Comparison of ENCODE assay signal across 1 cellular context in the genomic region with DNA sequence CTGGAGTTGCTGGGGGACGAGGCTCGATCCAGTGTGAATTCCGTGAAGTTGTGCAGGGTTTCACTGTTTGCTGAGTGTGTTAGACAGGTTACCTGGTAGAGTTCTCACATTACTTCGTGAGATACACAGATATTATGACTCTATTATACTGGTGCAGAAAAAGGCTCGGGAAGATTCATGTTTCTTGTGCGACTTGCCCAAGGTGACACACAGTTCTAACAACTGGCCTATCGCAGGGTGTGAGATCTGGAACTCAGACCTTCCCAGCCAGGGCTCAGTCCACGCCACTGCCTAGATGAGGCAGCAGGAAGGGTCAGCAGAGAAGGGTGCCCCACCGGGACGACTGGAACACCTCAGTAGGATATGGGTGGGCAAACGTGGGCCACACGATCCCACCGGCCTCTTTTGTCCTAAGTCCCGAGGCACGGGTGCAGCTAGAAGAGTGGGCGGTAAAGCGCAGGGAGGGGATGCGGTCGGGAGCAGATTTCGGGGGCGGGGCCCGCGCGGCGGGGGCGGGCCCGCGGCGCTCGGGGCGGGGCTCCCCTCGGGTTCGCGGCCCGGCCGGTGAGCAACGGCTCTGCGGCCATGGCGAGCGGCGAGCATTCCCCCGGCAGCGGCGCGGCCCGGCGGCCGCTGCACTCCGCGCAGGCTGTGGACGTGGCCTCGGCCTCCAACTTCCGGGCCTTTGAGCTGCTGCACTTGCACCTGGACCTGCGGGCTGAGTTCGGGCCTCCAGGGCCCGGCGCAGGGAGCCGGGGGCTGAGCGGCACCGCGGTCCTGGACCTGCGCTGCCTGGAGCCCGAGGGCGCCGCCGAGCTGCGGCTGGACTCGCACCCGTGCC.
TF ChIP-seq lines count a peak whose summit lies in the region.

A gene with protein sequence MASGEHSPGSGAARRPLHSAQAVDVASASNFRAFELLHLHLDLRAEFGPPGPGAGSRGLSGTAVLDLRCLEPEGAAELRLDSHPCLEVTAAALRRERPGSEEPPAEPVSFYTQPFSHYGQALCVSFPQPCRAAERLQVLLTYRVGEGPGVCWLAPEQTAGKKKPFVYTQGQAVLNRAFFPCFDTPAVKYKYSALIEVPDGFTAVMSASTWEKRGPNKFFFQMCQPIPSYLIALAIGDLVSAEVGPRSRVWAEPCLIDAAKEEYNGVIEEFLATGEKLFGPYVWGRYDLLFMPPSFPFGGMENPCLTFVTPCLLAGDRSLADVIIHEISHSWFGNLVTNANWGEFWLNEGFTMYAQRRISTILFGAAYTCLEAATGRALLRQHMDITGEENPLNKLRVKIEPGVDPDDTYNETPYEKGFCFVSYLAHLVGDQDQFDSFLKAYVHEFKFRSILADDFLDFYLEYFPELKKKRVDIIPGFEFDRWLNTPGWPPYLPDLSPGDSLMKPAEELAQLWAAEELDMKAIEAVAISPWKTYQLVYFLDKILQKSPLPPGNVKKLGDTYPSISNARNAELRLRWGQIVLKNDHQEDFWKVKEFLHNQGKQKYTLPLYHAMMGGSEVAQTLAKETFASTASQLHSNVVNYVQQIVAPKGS (plus strand): TSS at position 567 of the 841 bp plus-strand sequence. CDS start 19 bp downstream, at position 586.

TF ChIP-seq in K562, 482 proteins besides CTCF, POLR2A, EP300 and RAD21 (continued from another document and continues in another):
- TF ChIP-seq, protein P1, sequence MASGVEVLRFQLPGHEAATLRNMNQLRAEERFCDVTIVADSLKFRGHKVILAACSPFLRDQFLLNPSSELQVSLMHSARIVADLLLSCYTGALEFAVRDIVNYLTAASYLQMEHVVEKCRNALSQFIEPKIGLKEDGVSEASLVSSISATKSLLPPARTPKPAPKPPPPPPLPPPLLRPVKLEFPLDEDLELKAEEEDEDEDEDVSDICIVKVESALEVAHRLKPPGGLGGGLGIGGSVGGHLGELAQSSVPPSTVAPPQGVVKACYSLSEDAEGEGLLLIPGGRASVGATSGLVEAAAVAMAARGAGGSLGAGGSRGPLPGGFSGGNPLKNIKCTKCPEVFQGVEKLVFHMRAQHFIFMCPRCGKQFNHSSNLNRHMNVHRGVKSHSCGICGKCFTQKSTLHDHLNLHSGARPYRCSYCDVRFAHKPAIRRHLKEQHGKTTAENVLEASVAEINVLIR (CRISPR knock-in tag; IDR thresholded peaks at IDR 0.05), result no peak
- TF ChIP-seq, protein P2, sequence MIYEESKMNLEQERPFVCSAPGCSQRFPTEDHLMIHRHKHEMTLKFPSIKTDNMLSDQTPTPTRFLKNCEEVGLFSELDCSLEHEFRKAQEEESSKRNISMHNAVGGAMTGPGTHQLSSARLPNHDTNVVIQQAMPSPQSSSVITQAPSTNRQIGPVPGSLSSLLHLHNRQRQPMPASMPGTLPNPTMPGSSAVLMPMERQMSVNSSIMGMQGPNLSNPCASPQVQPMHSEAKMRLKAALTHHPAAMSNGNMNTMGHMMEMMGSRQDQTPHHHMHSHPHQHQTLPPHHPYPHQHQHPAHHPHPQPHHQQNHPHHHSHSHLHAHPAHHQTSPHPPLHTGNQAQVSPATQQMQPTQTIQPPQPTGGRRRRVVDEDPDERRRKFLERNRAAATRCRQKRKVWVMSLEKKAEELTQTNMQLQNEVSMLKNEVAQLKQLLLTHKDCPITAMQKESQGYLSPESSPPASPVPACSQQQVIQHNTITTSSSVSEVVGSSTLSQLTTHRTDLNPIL (CRISPR knock-in tag; IDR thresholded peaks at IDR 0.05), result no peak
- no peak for TF ChIP-seq CBFA2T2 (conservative IDR thresholded peaks at IDR 0.05)
- TF ChIP-seq GTF2E2 (tag; IDR thresholded peaks at IDR 0.05), result peak; percentile 80
- TF ChIP-seq, protein P3, sequence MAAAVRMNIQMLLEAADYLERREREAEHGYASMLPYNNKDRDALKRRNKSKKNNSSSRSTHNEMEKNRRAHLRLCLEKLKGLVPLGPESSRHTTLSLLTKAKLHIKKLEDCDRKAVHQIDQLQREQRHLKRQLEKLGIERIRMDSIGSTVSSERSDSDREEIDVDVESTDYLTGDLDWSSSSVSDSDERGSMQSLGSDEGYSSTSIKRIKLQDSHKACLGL (CRISPR knock-in tag; IDR thresholded peaks at IDR 0.05; ENCODE audit: borderline replicate concordance, poor library complexity, severe bottlenecking), result no peak
- no peak for TF ChIP-seq SPI1 (IDR thresholded peaks at IDR 0.05; ENCODE audit: borderline replicate concordance, low read depth, low read length)
- TF ChIP-seq, protein P4, sequence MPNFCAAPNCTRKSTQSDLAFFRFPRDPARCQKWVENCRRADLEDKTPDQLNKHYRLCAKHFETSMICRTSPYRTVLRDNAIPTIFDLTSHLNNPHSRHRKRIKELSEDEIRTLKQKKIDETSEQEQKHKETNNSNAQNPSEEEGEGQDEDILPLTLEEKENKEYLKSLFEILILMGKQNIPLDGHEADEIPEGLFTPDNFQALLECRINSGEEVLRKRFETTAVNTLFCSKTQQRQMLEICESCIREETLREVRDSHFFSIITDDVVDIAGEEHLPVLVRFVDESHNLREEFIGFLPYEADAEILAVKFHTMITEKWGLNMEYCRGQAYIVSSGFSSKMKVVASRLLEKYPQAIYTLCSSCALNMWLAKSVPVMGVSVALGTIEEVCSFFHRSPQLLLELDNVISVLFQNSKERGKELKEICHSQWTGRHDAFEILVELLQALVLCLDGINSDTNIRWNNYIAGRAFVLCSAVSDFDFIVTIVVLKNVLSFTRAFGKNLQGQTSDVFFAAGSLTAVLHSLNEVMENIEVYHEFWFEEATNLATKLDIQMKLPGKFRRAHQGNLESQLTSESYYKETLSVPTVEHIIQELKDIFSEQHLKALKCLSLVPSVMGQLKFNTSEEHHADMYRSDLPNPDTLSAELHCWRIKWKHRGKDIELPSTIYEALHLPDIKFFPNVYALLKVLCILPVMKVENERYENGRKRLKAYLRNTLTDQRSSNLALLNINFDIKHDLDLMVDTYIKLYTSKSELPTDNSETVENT (CRISPR knock-in tag; IDR thresholded peaks at IDR 0.05), result peak; percentile 67; the same call in 1 of the 2 replicates
- TF ChIP-seq ZNF140 (CRISPR knock-in tag; IDR thresholded peaks at IDR 0.05), result no peak
- peak; percentile 69 for TF ChIP-seq TAF1 (IDR thresholded peaks at IDR 0.05; ENCODE audit: control insufficient read depth, extremely low read depth, insufficient read depth, low read length, severe bottlenecking)
- no peak for TF ChIP-seq SAFB2 (IDR thresholded peaks at IDR 0.05; ENCODE audit: borderline replicate concordance, low read depth, low read length, severe bottlenecking)
- TF ChIP-seq ZNF764 (CRISPR knock-in tag; IDR thresholded peaks at IDR 0.05; ENCODE audit: low read depth), result no peak
- no peak for TF ChIP-seq SNIP1 (IDR thresholded peaks at IDR 0.05; ENCODE audit: low read depth)
- TF ChIP-seq, protein P5, sequence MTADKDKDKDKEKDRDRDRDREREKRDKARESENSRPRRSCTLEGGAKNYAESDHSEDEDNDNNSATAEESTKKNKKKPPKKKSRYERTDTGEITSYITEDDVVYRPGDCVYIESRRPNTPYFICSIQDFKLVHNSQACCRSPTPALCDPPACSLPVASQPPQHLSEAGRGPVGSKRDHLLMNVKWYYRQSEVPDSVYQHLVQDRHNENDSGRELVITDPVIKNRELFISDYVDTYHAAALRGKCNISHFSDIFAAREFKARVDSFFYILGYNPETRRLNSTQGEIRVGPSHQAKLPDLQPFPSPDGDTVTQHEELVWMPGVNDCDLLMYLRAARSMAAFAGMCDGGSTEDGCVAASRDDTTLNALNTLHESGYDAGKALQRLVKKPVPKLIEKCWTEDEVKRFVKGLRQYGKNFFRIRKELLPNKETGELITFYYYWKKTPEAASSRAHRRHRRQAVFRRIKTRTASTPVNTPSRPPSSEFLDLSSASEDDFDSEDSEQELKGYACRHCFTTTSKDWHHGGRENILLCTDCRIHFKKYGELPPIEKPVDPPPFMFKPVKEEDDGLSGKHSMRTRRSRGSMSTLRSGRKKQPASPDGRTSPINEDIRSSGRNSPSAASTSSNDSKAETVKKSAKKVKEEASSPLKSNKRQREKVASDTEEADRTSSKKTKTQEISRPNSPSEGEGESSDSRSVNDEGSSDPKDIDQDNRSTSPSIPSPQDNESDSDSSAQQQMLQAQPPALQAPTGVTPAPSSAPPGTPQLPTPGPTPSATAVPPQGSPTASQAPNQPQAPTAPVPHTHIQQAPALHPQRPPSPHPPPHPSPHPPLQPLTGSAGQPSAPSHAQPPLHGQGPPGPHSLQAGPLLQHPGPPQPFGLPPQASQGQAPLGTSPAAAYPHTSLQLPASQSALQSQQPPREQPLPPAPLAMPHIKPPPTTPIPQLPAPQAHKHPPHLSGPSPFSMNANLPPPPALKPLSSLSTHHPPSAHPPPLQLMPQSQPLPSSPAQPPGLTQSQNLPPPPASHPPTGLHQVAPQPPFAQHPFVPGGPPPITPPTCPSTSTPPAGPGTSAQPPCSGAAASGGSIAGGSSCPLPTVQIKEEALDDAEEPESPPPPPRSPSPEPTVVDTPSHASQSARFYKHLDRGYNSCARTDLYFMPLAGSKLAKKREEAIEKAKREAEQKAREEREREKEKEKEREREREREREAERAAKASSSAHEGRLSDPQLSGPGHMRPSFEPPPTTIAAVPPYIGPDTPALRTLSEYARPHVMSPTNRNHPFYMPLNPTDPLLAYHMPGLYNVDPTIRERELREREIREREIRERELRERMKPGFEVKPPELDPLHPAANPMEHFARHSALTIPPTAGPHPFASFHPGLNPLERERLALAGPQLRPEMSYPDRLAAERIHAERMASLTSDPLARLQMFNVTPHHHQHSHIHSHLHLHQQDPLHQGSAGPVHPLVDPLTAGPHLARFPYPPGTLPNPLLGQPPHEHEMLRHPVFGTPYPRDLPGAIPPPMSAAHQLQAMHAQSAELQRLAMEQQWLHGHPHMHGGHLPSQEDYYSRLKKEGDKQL (CRISPR knock-in tag; IDR thresholded peaks at IDR 0.05; ENCODE audit: borderline replicate concordance), result no peak
- TF ChIP-seq ZKSCAN8 (CRISPR knock-in tag; IDR thresholded peaks at IDR 0.05), result no peak
- TF ChIP-seq TEAD4 (IDR thresholded peaks at IDR 0.05; ENCODE audit: low read length), result no peak
- no peak for TF ChIP-seq TEAD4 (CRISPR knock-in tag; IDR thresholded peaks at IDR 0.05; ENCODE audit: borderline replicate concordance)
- no peak for TF ChIP-seq CREB1 (IDR thresholded peaks at IDR 0.05)
- no peak for TF ChIP-seq CREB1 (CRISPR knock-in tag; IDR thresholded peaks at IDR 0.05)
- TF ChIP-seq, protein P6, sequence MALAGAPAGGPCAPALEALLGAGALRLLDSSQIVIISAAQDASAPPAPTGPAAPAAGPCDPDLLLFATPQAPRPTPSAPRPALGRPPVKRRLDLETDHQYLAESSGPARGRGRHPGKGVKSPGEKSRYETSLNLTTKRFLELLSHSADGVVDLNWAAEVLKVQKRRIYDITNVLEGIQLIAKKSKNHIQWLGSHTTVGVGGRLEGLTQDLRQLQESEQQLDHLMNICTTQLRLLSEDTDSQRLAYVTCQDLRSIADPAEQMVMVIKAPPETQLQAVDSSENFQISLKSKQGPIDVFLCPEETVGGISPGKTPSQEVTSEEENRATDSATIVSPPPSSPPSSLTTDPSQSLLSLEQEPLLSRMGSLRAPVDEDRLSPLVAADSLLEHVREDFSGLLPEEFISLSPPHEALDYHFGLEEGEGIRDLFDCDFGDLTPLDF (CRISPR knock-in tag; IDR thresholded peaks at IDR 0.05), result peak; percentile 77; the same call in 1 of the 2 replicates
- no peak for TF ChIP-seq ZNF253 (CRISPR knock-in tag; conservative IDR thresholded peaks at IDR 0.05)
- peak; percentile 21; the same call in 1 of the 2 replicates for TF ChIP-seq RBM34 (IDR thresholded peaks at IDR 0.05; ENCODE audit: borderline replicate concordance, insufficient read depth, low read length)
- no peak for TF ChIP-seq SRSF1 (IDR thresholded peaks at IDR 0.05; ENCODE audit: low read depth, low read length)
- no peak for TF ChIP-seq KLF10 (CRISPR knock-in tag; IDR thresholded peaks at IDR 0.05)
- no peak for TF ChIP-seq ATF1 (CRISPR knock-in tag; IDR thresholded peaks at IDR 0.05)
- TF ChIP-seq ATF1 (tag; IDR thresholded peaks at IDR 0.05), result no peak
- TF ChIP-seq RBM22 (IDR thresholded peaks at IDR 0.05; ENCODE audit: low read depth, low read length, poor library complexity, severe bottlenecking), result peak; percentile 57
- TF ChIP-seq SAFB (IDR thresholded peaks at IDR 0.05; ENCODE audit: borderline replicate concordance, low read depth, low read length), result peak; percentile 52
- no peak for TF ChIP-seq ZNF583 (CRISPR knock-in tag; IDR thresholded peaks at IDR 0.05)
- 0 out of 4 replicates have a peak, but pooled peaks of 1 of the 2 experiments have one; percentile 74 for TF ChIP-seq MAZ (CRISPR knock-in tag; conservative IDR thresholded peaks at IDR 0.05 in 1 of 2, IDR thresholded peaks at IDR 0.05 in 1 of 2)
- TF ChIP-seq, protein P7, sequence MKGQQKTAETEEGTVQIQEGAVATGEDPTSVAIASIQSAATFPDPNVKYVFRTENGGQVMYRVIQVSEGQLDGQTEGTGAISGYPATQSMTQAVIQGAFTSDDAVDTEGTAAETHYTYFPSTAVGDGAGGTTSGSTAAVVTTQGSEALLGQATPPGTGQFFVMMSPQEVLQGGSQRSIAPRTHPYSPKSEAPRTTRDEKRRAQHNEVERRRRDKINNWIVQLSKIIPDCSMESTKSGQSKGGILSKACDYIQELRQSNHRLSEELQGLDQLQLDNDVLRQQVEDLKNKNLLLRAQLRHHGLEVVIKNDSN (CRISPR knock-in tag; IDR thresholded peaks at IDR 0.05), result peak; percentile 31; the same call in 1 of the 2 replicates
- peak; percentile 85; the same call in 1 of the 2 replicates for TF ChIP-seq RBFOX2 (IDR thresholded peaks at IDR 0.05; ENCODE audit: low read depth, low read length)
- peak; percentile 80 for TF ChIP-seq TBP (optimal IDR thresholded peaks at IDR 0.05; ENCODE audit: low read depth, low read length)
- peak; percentile 34 for TF ChIP-seq RBM25 (IDR thresholded peaks at IDR 0.05; ENCODE audit: low read depth, low read length, severe bottlenecking)
- TF ChIP-seq PYGO2 (tag; IDR thresholded peaks at IDR 0.05), result no peak
- TF ChIP-seq ZNF431 (CRISPR knock-in tag; IDR thresholded peaks at IDR 0.05), result 0 out of 2 replicates have a peak, but pooled peaks have one; percentile 90
- no peak; the same call in 1 of the 2 replicates for TF ChIP-seq ZNF274 (IDR thresholded peaks at IDR 0.05; ENCODE audit: borderline replicate concordance, low read depth, low read length)
- TF ChIP-seq GATAD2B (IDR thresholded peaks at IDR 0.05; ENCODE audit: borderline replicate concordance), result peak; percentile 82; the same call in 1 of the 2 replicates
- no peak for TF ChIP-seq NCOA2 (IDR thresholded peaks at IDR 0.05; ENCODE audit: partially characterized antibody in 2 of 2)
- TF ChIP-seq, protein P8, sequence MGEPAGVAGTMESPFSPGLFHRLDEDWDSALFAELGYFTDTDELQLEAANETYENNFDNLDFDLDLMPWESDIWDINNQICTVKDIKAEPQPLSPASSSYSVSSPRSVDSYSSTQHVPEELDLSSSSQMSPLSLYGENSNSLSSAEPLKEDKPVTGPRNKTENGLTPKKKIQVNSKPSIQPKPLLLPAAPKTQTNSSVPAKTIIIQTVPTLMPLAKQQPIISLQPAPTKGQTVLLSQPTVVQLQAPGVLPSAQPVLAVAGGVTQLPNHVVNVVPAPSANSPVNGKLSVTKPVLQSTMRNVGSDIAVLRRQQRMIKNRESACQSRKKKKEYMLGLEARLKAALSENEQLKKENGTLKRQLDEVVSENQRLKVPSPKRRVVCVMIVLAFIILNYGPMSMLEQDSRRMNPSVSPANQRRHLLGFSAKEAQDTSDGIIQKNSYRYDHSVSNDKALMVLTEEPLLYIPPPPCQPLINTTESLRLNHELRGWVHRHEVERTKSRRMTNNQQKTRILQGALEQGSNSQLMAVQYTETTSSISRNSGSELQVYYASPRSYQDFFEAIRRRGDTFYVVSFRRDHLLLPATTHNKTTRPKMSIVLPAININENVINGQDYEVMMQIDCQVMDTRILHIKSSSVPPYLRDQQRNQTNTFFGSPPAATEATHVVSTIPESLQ (CRISPR knock-in tag; IDR thresholded peaks at IDR 0.05), result no peak
